Comparison of ENCODE assay signal across 15 cellular contexts in the genomic region with DNA sequence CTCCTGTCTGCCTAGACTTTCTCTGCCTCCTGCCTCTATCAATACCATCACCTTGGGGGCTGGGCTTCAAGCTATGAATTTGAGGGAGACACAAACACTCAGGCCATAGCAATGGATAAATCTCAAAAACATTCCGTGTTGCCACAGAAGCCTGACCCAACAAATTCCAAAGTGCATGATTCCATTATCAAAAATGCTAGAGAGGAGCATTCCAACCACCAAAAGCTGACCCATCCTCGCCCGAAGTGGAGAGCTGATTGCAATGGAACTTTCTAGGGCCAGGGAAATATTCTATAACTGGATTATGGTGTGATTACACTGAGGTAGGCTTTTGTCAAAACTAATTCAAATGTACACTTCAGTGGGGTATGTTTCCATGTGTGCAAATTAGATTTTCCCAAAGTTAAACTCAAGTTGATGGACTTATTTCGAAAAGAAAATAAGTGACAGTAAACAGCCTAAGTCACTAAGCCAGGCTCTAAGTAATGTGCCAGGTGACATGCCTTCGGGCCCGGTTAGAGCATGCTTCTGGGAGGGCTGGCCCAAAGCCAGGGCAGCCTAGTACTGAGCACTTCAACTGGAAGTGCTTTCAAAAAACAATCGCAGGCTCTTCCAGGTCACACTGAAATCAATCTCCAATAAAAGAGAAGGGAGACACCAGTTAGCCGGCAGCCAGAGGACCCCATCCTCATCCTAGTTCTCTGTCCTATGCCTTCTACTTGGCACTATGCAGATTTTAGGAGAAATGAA.
DNase-seq lines count a peak whose midpoint lies in the region; ATAC-seq and TF ChIP-seq lines count a peak whose summit lies in the region.
"Had no signal": no experiment of that assay in that cellular context is flagged by ENCODE, and none has a peak within 500 bp of the region (broad histone marks: within the 10 kb centered on the region; RNA-seq: fewer than 3 reads in every experiment).

No MANE protein-coding gene starts in this region.

- no peak overlapping the region for H3K27ac Mint-ChIP-seq in neural progenitor cell

- H3K27me3 Mint-ChIP-seq in neural progenitor cell (ENCODE audit: insufficient read depth, low read depth), result peaks cover 2% of the 10 kb centered on the region

- in situ Hi-C loops in ACHN (cut with HindIII; ENCODE audit: low pct_ligation_motif_present, low pct_unique_long_range_greater_than_20kb, low sequenced_read_pairs) (no loop called here), astrocyte of the cerebellum (cut with HindIII; ENCODE audit: low sequenced_read_pairs) (no loop called here)

- H3K4me2 ChIP-seq in neural progenitor cell, result no peak overlapping the region

- H3K27me3 ChIP-seq in neural progenitor cell, result no peaks in the 10 kb centered on the region
- H3K27me3 ChIP-seq: ascending aorta, pancreas had no signal

- peak; percentile 70 for DNase-seq in ACHN
- peak; percentile 32 for DNase-seq in GM04504 (ENCODE audit: low read depth)
- peak; percentile 82 for DNase-seq in astrocyte of the cerebellum (ENCODE audit: low read depth)
- peak; percentile 77 for DNase-seq in kidney glomerular epithelial cell (lab: John Stamatoyannopoulos, UW)
- DNase-seq in neural progenitor cell (ENCODE audit: low spot score), result no peak
- DNase-seq in NCI-H446 treated with DMSO at 0.1 percent for 48 hours (lab: John Stamatoyannopoulos, UW), result no peak
- DNase-seq: activated T-cell treated with anti-CD3 and anti-CD28 coated beads, Interleukin-2, amount 50 U/mL, for 4 hours; mesendoderm; NCI-H1694 treated with DMSO at 0.1 percent for 48 hours; NK-92 treated with Interleukin-12 subunit alpha and Interleukin-12 subunit beta, amount 100 ng/mL, for 24 hours; pancreas had no signal

- H3K4me1 Mint-ChIP-seq in neural progenitor cell, result no peaks in the 10 kb centered on the region

- no peaks in the 10 kb centered on the region for H4K20me1 ChIP-seq in neural progenitor cell (ENCODE audit: low read depth)

- no peak overlapping the region for H2AFZ ChIP-seq in neural progenitor cell (replicated peaks)

- ATAC-seq in GM21447 (IDR thresholded peaks at IDR 0.05; ENCODE audit: unreplicated experiment), result no peak
- no peak for ATAC-seq in GM21576 (IDR thresholded peaks at IDR 0.05; ENCODE audit: unreplicated experiment)
- ATAC-seq: activated T-cell treated with anti-CD3 and anti-CD28 coated beads, Interleukin-2, amount 50 U/mL, for 4 hours; pancreas had no signal

- H3K36me3 Mint-ChIP-seq in neural progenitor cell, result no peaks in the 10 kb centered on the region

- H3K27ac ChIP-seq in neural progenitor cell, result no peak overlapping the region
- H3K27ac ChIP-seq: ascending aorta, C4-2B, pancreas had no signal

- H3K36me3 ChIP-seq in neural progenitor cell, result no peaks in the 10 kb centered on the region
- H3K36me3 ChIP-seq: ascending aorta, pancreas had no signal

- H3F3A ChIP-seq in neural progenitor cell (ENCODE audit: low read depth), result peaks cover 13% of the 10 kb centered on the region

- no peak overlapping the region for H3K9ac ChIP-seq in neural progenitor cell

- no peak overlapping the region for H3K4me3 Mint-ChIP-seq in neural progenitor cell
- H3K4me3 Mint-ChIP-seq: activated T-cell treated with anti-CD3 and anti-CD28 coated beads, Interleukin-2, amount 50 U/mL, for 4 hours had no signal

- H3K4me3 ChIP-seq in astrocyte of the cerebellum (ENCODE audit: low read depth, low read length) (no peak overlapping the region), neural progenitor cell (no peak overlapping the region)
- H3K4me3 ChIP-seq: ascending aorta, pancreas had no signal

- peaks cover 3% of the 10 kb centered on the region for H3K4me1 ChIP-seq in neural progenitor cell
- H3K4me1 ChIP-seq: ascending aorta, pancreas had no signal

- peaks cover 3% of the 10 kb centered on the region for H3K9me3 ChIP-seq in neural progenitor cell (ENCODE audit: low read depth)
- H3K9me3 ChIP-seq: ascending aorta had no signal

- no peaks in the 10 kb centered on the region for H3K79me2 ChIP-seq in neural progenitor cell (ENCODE audit: low read depth)

- TF ChIP-seq CTCF in astrocyte of the cerebellum (IDR thresholded peaks at IDR 0.05; ENCODE audit: low read depth, low read length, missing control alignments), result no peak
- no peak for TF ChIP-seq CTCF in neural progenitor cell (IDR thresholded peaks at IDR 0.05)

- peaks cover 2% of the 10 kb centered on the region for H3K9me3 Mint-ChIP-seq in neural progenitor cell

Comparison
In these comparisons a context has a peak if more than half of its experiments do, and no peak if none do; other contexts are left out.
1. DNase-seq: peak in ACHN (single experiment), GM04504 (single experiment), astrocyte of the cerebellum (single experiment) and kidney glomerular epithelial cell (single experiment); none in neural progenitor cell (single experiment) and NCI-H446 treated with DMSO at 0.1 percent for 48 hours (single experiment).